ENCODE assay signal across 5 cellular contexts in the genomic region with DNA sequence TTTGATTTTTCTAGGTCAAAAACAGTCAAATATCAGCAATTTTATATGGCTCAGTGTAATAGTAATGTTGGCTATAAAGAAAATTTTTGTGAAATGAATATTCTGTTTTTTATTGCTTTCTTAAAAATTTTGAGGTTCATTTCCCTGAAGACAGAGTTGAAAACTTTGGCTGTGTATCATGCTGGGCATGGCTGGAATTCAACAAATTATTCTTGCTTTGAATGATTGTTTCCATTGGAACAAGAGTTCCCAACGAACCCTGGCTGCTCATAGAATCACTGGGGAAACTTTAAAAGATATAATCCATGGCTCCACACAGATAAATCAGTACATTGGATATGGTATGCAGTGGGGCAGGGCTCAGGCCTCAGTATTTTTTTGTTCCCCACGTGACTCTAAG.
"Had no signal": no experiment of that assay in that cellular context is flagged by ENCODE, and none has a peak within 500 bp of the region (broad histone marks: within the 10 kb centered on the region; RNA-seq: fewer than 3 reads in every experiment).

No MANE protein-coding gene starts in this region.

- ATAC-seq: GM23338, HepG2 had no signal

- H2AFZ ChIP-seq: GM23338 had no signal

- H3K4me3 ChIP-seq: GM23338 had no signal

- H3K4me2 ChIP-seq: GM23338 had no signal

- DNase-seq: H9, HCEC 1CT had no signal

- H3K27ac ChIP-seq: HL-60 had no signal
